8 cellular contexts compared by ENCODE assay signal in the genomic region with DNA sequence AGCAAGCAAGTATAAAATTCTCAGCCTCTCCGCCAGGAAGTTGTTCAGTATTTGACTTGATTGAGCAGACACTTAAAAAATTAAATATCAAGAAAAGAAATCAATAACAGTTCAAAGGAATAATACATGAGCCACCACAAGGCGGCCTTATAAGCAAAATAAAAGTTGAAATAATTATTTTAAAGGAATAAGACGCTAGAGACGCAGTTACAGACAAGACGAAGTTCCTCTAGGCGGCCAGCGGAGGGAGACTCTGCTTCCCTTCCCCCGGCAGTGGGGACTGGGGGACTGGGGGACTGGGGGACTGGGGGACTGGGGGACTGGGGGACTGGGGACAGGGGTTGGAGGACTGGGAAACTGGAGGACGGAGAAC. TPM values are rescaled to one million over a fixed set of nuclear protein-coding genes. Genes with fewer than 3 reads are reported as not detected.
DNase-seq lines count a peak whose midpoint lies in the region; ATAC-seq and TF ChIP-seq lines count a peak whose summit lies in the region.

No MANE protein-coding gene starts in this region.

- peaks cover 0 to 7% (median 0%) of the 10 kb centered on the region in 3 donors for H3K4me1 ChIP-seq in gastroesophageal sphincter

- H3K4me3 ChIP-seq in gastroesophageal sphincter: peak overlapping the region; percentile 16 to 63

- peak; percentile 14 for DNase-seq in NCI-H1436 (lab: John Stamatoyannopoulos, UW)
- DNase-seq in NCI-H1436 treated with DMSO at 0.1 percent for 48 hours (lab: John Stamatoyannopoulos, UW): no peak
- peak; percentile 44 for DNase-seq in SK-MEL-5 (ENCODE audit: low read depth, low spot score)
- DNase-seq in omental fat pad (ENCODE audit: low spot score): no peak
- no peak for DNase-seq in stimulated activated naive CD4-positive, alpha-beta T cell (lab: John Stamatoyannopoulos, UW)
- DNase-seq in effector CD8-positive, alpha-beta T cell (lab: John Stamatoyannopoulos, UW): no peak

- no peaks in the 10 kb centered on the region for H3K36me3 ChIP-seq in gastroesophageal sphincter

- peaks cover 35% of the 10 kb centered on the region for H3K27me3 ChIP-seq in gastroesophageal sphincter

- H3K9me3 ChIP-seq in gastroesophageal sphincter: no peaks in the 10 kb centered on the region

- peak overlapping the region in 2 of 4 donors; percentile 57 to 60 for H3K27ac ChIP-seq in gastroesophageal sphincter

- ATAC-seq in gastroesophageal sphincter: peak; percentile 65
- ATAC-seq in omental fat pad (ENCODE audit: low FRiP score): peak; percentile 83
- no peak for ATAC-seq in GM18870 (IDR thresholded peaks at IDR 0.05; ENCODE audit: unreplicated experiment)

- TF ChIP-seq EP300 in gastroesophageal sphincter (IDR thresholded peaks at IDR 0.05): no peak

- in situ Hi-C loops in SK-MEL-5 (cut with HindIII; ENCODE audit: low pct_unique_long_range_greater_than_20kb, low sequenced_read_pairs): no loop called here

- TF ChIP-seq CTCF in gastroesophageal sphincter (IDR thresholded peaks at IDR 0.05) (peak in 2 of 4 experiments; percentile 33 to 50), omental fat pad (IDR thresholded peaks at IDR 0.05) (no peak)

- WGBS in gastroesophageal sphincter (ENCODE audit: low coverage in 1 of 2), 2 donors: 4 to 11% methylated on average over 2 to 9 of the region's 9 CpGs

- no peak for TF ChIP-seq POLR2A in gastroesophageal sphincter (IDR thresholded peaks at IDR 0.05)

RNA-seq across cellular contexts. Expression of a gene that starts 0.5 kb away (rescaled TPM):
- 0.13 TPM in 1 of 2 replicates, not detected in the other for total RNA-seq in SK-MEL-5 (2014; rRNA removed; shearing (Covaris generic))
- polyA plus RNA-seq in SK-MEL-5 (2015; cell fraction: cytosol; rRNA removed): 0.11 TPM in 1 of 2 replicates, not detected in the other
- polyA plus RNA-seq in SK-MEL-5 (2015; cell fraction: nucleus; rRNA removed): not detected in 2 replicates
- total RNA-seq in gastroesophageal sphincter (1 to 10 TPM in 2 of 4 donors, under 1 TPM in 1, not detected in 1; 0.27 to 3.3 (median 2.1) TPM), omental fat pad (10 to 100 TPM in 1 of 4 donors, 1 to 10 TPM in 3; 2.6 to 10.6 (median 3.5) TPM)

Comparison
In these comparisons a context has a peak if more than half of its experiments do, and no peak if none do; other contexts are left out.
1. DNase-seq: peak in NCI-H1436 (single experiment) and SK-MEL-5 (single experiment); none in NCI-H1436 treated with DMSO at 0.1 percent for 48 hours (single experiment), omental fat pad (single experiment), stimulated activated naive CD4-positive, alpha-beta T cell (0 of 6) and effector CD8-positive, alpha-beta T cell (single experiment).